18 cellular contexts compared by ENCODE assay signal in genomic region chrX:46961574-46962279, GRCh38. TPM values are rescaled to one million over a fixed set of nuclear protein-coding genes. Genes with fewer than 3 reads are reported as not detected.
A peak's percentile ranks its signal among the peaks of the same experiment; 100 is the strongest.
DNase-seq lines count a peak whose midpoint lies in the region; ATAC-seq and TF ChIP-seq lines count a peak whose summit lies in the region.
"Had no signal": no experiment of that assay in that cellular context is flagged by ENCODE, and none has a peak within 500 bp of the region (broad histone marks: within the 10 kb centered on the region; RNA-seq: fewer than 3 reads in every experiment).

No MANE protein-coding gene starts in this region.

- H3K4ac ChIP-seq in mesenchymal stem cell (ENCODE audit: low read depth in 1 of 2, low read length in 2 of 2): no peak overlapping the region

- TF ChIP-seq CTCF in body of pancreas (IDR thresholded peaks at IDR 0.05) (no peak), gastrocnemius medialis (IDR thresholded peaks at IDR 0.05 in 4 of 5, conservative IDR thresholded peaks at IDR 0.05 in 1 of 5) (no peak)

- TF ChIP-seq POLR2A in body of pancreas (IDR thresholded peaks at IDR 0.05) (no peak), gastrocnemius medialis (IDR thresholded peaks at IDR 0.05) (no peak)

- H3K4me1 Mint-ChIP-seq in stimulated activated memory B cell treated with anti-CD40 and anti-IgM and Interleukin-4, amounts not matched to agents 10 μg/mL and 1 μg/mL and 100 μg/mL, for 72 hours: peaks cover 64% of the 10 kb centered on the region
- H3K4me1 Mint-ChIP-seq: activated naive CD4-positive, alpha-beta T cell treated with anti-CD3 and anti-CD28 coated beads, Interleukin-2, amount 10 ng/mL, durations not matched to agents 7 days and 5 days; stimulated activated naive CD8-positive, alpha-beta T cell treated with anti-CD3 and anti-CD28 coated beads, Interleukin-15, amount 100 ng/mL, for 72 hours had no signal

- in situ Hi-C loops in gastrocnemius medialis (cut with MboI; ENCODE audit: low sequenced_read_pairs in 4 of 4): no loop called here

- H3K9ac ChIP-seq in mesenchymal stem cell (ENCODE audit: low read length): no peak overlapping the region
- H3K9ac ChIP-seq: GM23248 had no signal

- H3K14ac ChIP-seq in mesenchymal stem cell (ENCODE audit: low read length in 2 of 2): no peak overlapping the region

- no peak overlapping the region for H3K18ac ChIP-seq in mesenchymal stem cell (ENCODE audit: low read depth in 1 of 2, low read length in 2 of 2)

- H4K8ac ChIP-seq in mesenchymal stem cell (ENCODE audit: low read length): no peak overlapping the region

- no peaks in the 10 kb centered on the region for H3K9me3 ChIP-seq in body of pancreas
- H3K9me3 ChIP-seq in mesenchymal stem cell (ENCODE audit: control insufficient read depth, low read length): no peaks in the 10 kb centered on the region
- no peaks in the 10 kb centered on the region for H3K9me3 ChIP-seq in gastrocnemius medialis
- H3K9me3 ChIP-seq: gastroesophageal sphincter, prostate gland, vagina had no signal

- H2BK15ac ChIP-seq in mesenchymal stem cell (ENCODE audit: low read depth, poor library complexity, severe bottlenecking): no peak overlapping the region

- H3K79me1 ChIP-seq in mesenchymal stem cell (replicated peaks; ENCODE audit: low read length, poor library complexity, severe bottlenecking): peaks cover 2% of the 10 kb centered on the region

- no peak overlapping the region for H2BK12ac ChIP-seq in mesenchymal stem cell (ENCODE audit: low read length in 2 of 2)

- no peaks in the 10 kb centered on the region for H3K9me3 Mint-ChIP-seq in stimulated activated memory B cell treated with anti-CD40 and anti-IgM and Interleukin-4, amounts not matched to agents 10 μg/mL and 1 μg/mL and 100 μg/mL, for 72 hours
- H3K9me3 Mint-ChIP-seq: activated naive CD4-positive, alpha-beta T cell treated with anti-CD3 and anti-CD28 coated beads, Interleukin-2, amount 10 ng/mL, durations not matched to agents 7 days and 5 days; CD4-positive, alpha-beta T cell; naive thymus-derived CD8-positive, alpha-beta T cell; stimulated activated naive CD8-positive, alpha-beta T cell treated with anti-CD3 and anti-CD28 coated beads, Interleukin-15, amount 100 ng/mL, for 72 hours had no signal

- H2BK5ac ChIP-seq in mesenchymal stem cell (ENCODE audit: low read depth, low read length, poor library complexity, severe bottlenecking): no peak overlapping the region

- intact Hi-C loops in body of pancreas (cut with DNase I): no loop called here
- intact Hi-C loops in gastrocnemius medialis (cut with DNase I; ENCODE audit: low total_unique reads): no loop called here

- H3K23ac ChIP-seq in mesenchymal stem cell (ENCODE audit: low read length in 2 of 2): no peak overlapping the region

- H2AFZ ChIP-seq in mesenchymal stem cell (ENCODE audit: low read depth, low read length): no peak overlapping the region
- H2AFZ ChIP-seq: GM23248 had no signal

- DNase-seq in NCI-H2196 (lab: John Stamatoyannopoulos, UW; ENCODE audit: unreplicated experiment): peak; percentile 19
- no peak for DNase-seq in NCI-H2196 treated with DMSO at 0.1 percent for 48 hours (lab: John Stamatoyannopoulos, UW; ENCODE audit: unreplicated experiment)
- peak; percentile 52 for DNase-seq in NCI-H2107 (lab: John Stamatoyannopoulos, UW)
- peak in 3 of 4 donors; percentile 10 to 63 (median 27) for DNase-seq in body of pancreas
- DNase-seq in mesenchymal stem cell: no peak
- DNase-seq in gastrocnemius medialis: no peak
- DNase-seq: activated CD4-positive, alpha-beta T cell treated with anti-CD3 and anti-CD28 coated beads, Interleukin-2, amount 50 U/mL, for 1 hour; activated naive CD4-positive, alpha-beta T cell treated with anti-CD3 and anti-CD28 coated beads, Interleukin-2, amount 10 ng/mL, durations not matched to agents 7 days and 5 days; activated T-cell treated with anti-CD3 and anti-CD28 coated beads for 4 hours; CD4-positive, alpha-beta T cell; GM23248; naive thymus-derived CD8-positive, alpha-beta T cell; stimulated activated naive CD8-positive, alpha-beta T cell treated with anti-CD3 and anti-CD28 coated beads, Interleukin-15, amount 100 ng/mL, for 72 hours had no signal

- no peak overlapping the region for H2BK120ac ChIP-seq in mesenchymal stem cell (ENCODE audit: low read depth, low read length)

- ATAC-seq in body of pancreas (no peak), GM19023 (IDR thresholded peaks at IDR 0.05; ENCODE audit: unreplicated experiment) (no peak), gastrocnemius medialis (no peak)
- ATAC-seq in stimulated activated memory B cell treated with anti-CD40 and anti-IgM and Interleukin-4, amounts not matched to agents 10 μg/mL and 1 μg/mL and 100 μg/mL, for 72 hours: peak; percentile 60
- ATAC-seq: gastroesophageal sphincter; naive thymus-derived CD8-positive, alpha-beta T cell; stimulated activated naive CD8-positive, alpha-beta T cell treated with anti-CD3 and anti-CD28 coated beads, Interleukin-15, amount 100 ng/mL, for 72 hours had no signal

- peak overlapping the region; percentile 93 for H3K27ac Mint-ChIP-seq in stimulated activated memory B cell treated with anti-CD40 and anti-IgM and Interleukin-4, amounts not matched to agents 10 μg/mL and 1 μg/mL and 100 μg/mL, for 72 hours
- H3K27ac Mint-ChIP-seq: activated naive CD4-positive, alpha-beta T cell treated with anti-CD3 and anti-CD28 coated beads, Interleukin-2, amount 10 ng/mL, durations not matched to agents 7 days and 5 days; CD4-positive, alpha-beta T cell; naive thymus-derived CD8-positive, alpha-beta T cell; stimulated activated naive CD8-positive, alpha-beta T cell treated with anti-CD3 and anti-CD28 coated beads, Interleukin-15, amount 100 ng/mL, for 72 hours had no signal

- H3K27me3 Mint-ChIP-seq in stimulated activated memory B cell treated with anti-CD40 and anti-IgM and Interleukin-4, amounts not matched to agents 10 μg/mL and 1 μg/mL and 100 μg/mL, for 72 hours: no peaks in the 10 kb centered on the region
- H3K27me3 Mint-ChIP-seq: CD4-positive, alpha-beta T cell had no signal

- H3K27me3 ChIP-seq in body of pancreas (no peaks in the 10 kb centered on the region), mesenchymal stem cell (ENCODE audit: control insufficient read depth in 1 of 2, insufficient read depth in 1 of 2, low read length in 2 of 2) (peaks cover 0 to 16% of the 10 kb centered on the region in 2 experiments), gastrocnemius medialis (peaks cover 0 to 6% (median 0%) of the 10 kb centered on the region in 3 donors)
- H3K27me3 ChIP-seq: gastroesophageal sphincter, vagina had no signal

- H3K4me1 ChIP-seq in body of pancreas (peaks cover 35% of the 10 kb centered on the region), mesenchymal stem cell (ENCODE audit: control insufficient read depth, insufficient read depth, low read depth, low read length) (peaks cover 3% of the 10 kb centered on the region), gastrocnemius medialis (peaks cover 0 to 3% of the 10 kb centered on the region in 2 donors)
- H3K4me1 ChIP-seq: prostate gland had no signal

- H4K91ac ChIP-seq in mesenchymal stem cell (ENCODE audit: low read length): no peak overlapping the region

- H3K4me2 ChIP-seq in mesenchymal stem cell (ENCODE audit: low read length, poor library complexity, severe bottlenecking): no peak overlapping the region

- H3K36me3 ChIP-seq in body of pancreas (replicated peaks in 1 of 2; ENCODE audit: insufficient read depth in 1 of 2, low read depth in 2 of 2) (no peaks in the 10 kb centered on the region), mesenchymal stem cell (ENCODE audit: control insufficient read depth in 1 of 2, insufficient read depth in 2 of 2, low read depth in 1 of 2, low read length in 2 of 2) (no peaks in the 10 kb centered on the region), gastrocnemius medialis (no peaks in the 10 kb centered on the region)
- H3K36me3 ChIP-seq: gastroesophageal sphincter, prostate gland, vagina had no signal

- H3K4me3 Mint-ChIP-seq in stimulated activated memory B cell treated with anti-CD40 and anti-IgM and Interleukin-4, amounts not matched to agents 10 μg/mL and 1 μg/mL and 100 μg/mL, for 72 hours: peak overlapping the region; percentile 47
- H3K4me3 Mint-ChIP-seq: activated naive CD4-positive, alpha-beta T cell treated with anti-CD3 and anti-CD28 coated beads, Interleukin-2, amount 10 ng/mL, durations not matched to agents 7 days and 5 days; CD4-positive, alpha-beta T cell; stimulated activated naive CD8-positive, alpha-beta T cell treated with anti-CD3 and anti-CD28 coated beads, Interleukin-15, amount 100 ng/mL, for 72 hours had no signal

- H2AK5ac ChIP-seq in mesenchymal stem cell (ENCODE audit: low read length, severe bottlenecking): no peak overlapping the region

- 37 to 60% methylated on average over 5 to 7 of the region's 7 CpGs for WGBS in body of pancreas, 2 donors
- 94% methylated on average over 4 of the region's 7 CpGs for WGBS in mesenchymal stem cell

- peaks cover 8% of the 10 kb centered on the region for H3K36me3 Mint-ChIP-seq in stimulated activated memory B cell treated with anti-CD40 and anti-IgM and Interleukin-4, amounts not matched to agents 10 μg/mL and 1 μg/mL and 100 μg/mL, for 72 hours
- H3K36me3 Mint-ChIP-seq: activated naive CD4-positive, alpha-beta T cell treated with anti-CD3 and anti-CD28 coated beads, Interleukin-2, amount 10 ng/mL, durations not matched to agents 7 days and 5 days; naive thymus-derived CD8-positive, alpha-beta T cell had no signal

- no peak overlapping the region for H3K4me3 ChIP-seq in body of pancreas
- no peak overlapping the region for H3K4me3 ChIP-seq in mesenchymal stem cell (ENCODE audit: insufficient read depth in 1 of 2, low read depth in 1 of 2, low read length in 2 of 2)
- H3K4me3 ChIP-seq in gastrocnemius medialis: no peak overlapping the region
- H3K4me3 ChIP-seq: gastroesophageal sphincter, GM23248, prostate gland, vagina had no signal

- H3K27ac ChIP-seq in body of pancreas (no peak overlapping the region), mesenchymal stem cell (ENCODE audit: low read length, poor library complexity, severe bottlenecking) (no peak overlapping the region), gastrocnemius medialis (no peak overlapping the region)
- H3K27ac ChIP-seq: gastroesophageal sphincter, GM23248, prostate gland, vagina had no signal

RNA-seq across cellular contexts. Expression of gene JADE3, which starts 49.5 kb away (rescaled TPM):
- total RNA-seq in body of pancreas: 1 to 10 TPM; 2.3 to 9.3 TPM
- polyA plus RNA-seq in mesenchymal stem cell (2013, experiment 1 of 2): 4.1 TPM
- 4.2 TPM for polyA plus RNA-seq in mesenchymal stem cell (2013, experiment 2 of 2)
- total RNA-seq in gastrocnemius medialis: 10 to 100 TPM in 1 of 4 donors, 1 to 10 TPM in 3; 2.0 to 10.9 (median 2.9) TPM
- polyA plus RNA-seq: naive thymus-derived CD8-positive, alpha-beta T cell had no signal

Comparison
In these comparisons a context has a peak if more than half of its experiments do, and no peak if none do; other contexts are left out.
1. DNase-seq: peak in NCI-H2196 (single experiment), NCI-H2107 (single experiment) and body of pancreas (3 of 4); none in NCI-H2196 treated with DMSO at 0.1 percent for 48 hours (single experiment), mesenchymal stem cell (single experiment) and gastrocnemius medialis (0 of 2).